In genomic region chr5:132376694-132377641, GRCh38 we compare ENCODE assay signal across 19 cellular contexts. TPM values are rescaled to one million over a fixed set of nuclear protein-coding genes. Genes with fewer than 3 reads are reported as not detected.
DNase-seq lines count a peak whose midpoint lies in the region; ATAC-seq, FAIRE-seq and TF ChIP-seq lines count a peak whose summit lies in the region.
"Had no signal": no experiment of that assay in that cellular context is flagged by ENCODE, and none has a peak within 500 bp of the region (broad histone marks: within the 10 kb centered on the region; RNA-seq: fewer than 3 reads in every experiment).

No MANE protein-coding gene starts in this region.

- no peaks in the 10 kb centered on the region for H3K27me3 Mint-ChIP-seq in T-helper 17 cell
- H3K27me3 Mint-ChIP-seq: activated CD4-positive, alpha-beta T cell treated with anti-CD3 and anti-CD28 coated beads, Interleukin-2, amount 10 ng/mL, durations not matched to agents 7 days and 5 days; effector memory CD8-positive, alpha-beta T cell; naive thymus-derived CD8-positive, alpha-beta T cell had no signal

- no peak for ATAC-seq in T-helper 17 cell
- ATAC-seq: effector memory CD8-positive, alpha-beta T cell; HCT116; lower lobe of right lung; naive thymus-derived CD8-positive, alpha-beta T cell had no signal

- no peaks in the 10 kb centered on the region for H3K9me2 ChIP-seq in PC-9 (ENCODE audit: insufficient read depth)

- FAIRE-seq in frontal cortex (lab: Jason Lieb, UNC): no peak
- FAIRE-seq: RCC 7860 had no signal

- DNase-seq in anterior cingulate cortex (lab: John Stamatoyannopoulos, UW): peak in 50 of 58 donors; percentile 21 to 85 (median 60)
- DNase-seq in frontal cortex (ENCODE audit: low spot score in 2 of 2): peak; percentile 40 to 53
- peak; percentile 84 for DNase-seq in medulla oblongata (ENCODE audit: extremely low spot score)
- DNase-seq in NOMO-1 treated with dmso at 0.1 percent for 144 hours (lab: John Stamatoyannopoulos, UW; ENCODE audit: unreplicated experiment): no peak
- no peak for DNase-seq in PC-9
- no peak for DNase-seq in activated CD4-positive, alpha-beta T cell treated with anti-CD3 and anti-CD28 coated beads for 48 hours
- DNase-seq in T-helper 17 cell: no peak
- DNase-seq: activated CD4-positive, alpha-beta T cell treated with anti-CD3 and anti-CD28 coated beads, Interleukin-2, amount 10 ng/mL, durations not matched to agents 7 days and 5 days; activated naive CD4-positive, alpha-beta T cell treated with anti-CD3 and anti-CD28 coated beads, Interleukin-2, amount 50 U/mL, for 16 hours; activated T-cell treated with anti-CD3 and anti-CD28 coated beads for 4 hours; effector memory CD8-positive, alpha-beta T cell; Kasumi-1; lower lobe of right lung; naive thymus-derived CD8-positive, alpha-beta T cell; NCI-H1105 treated with DMSO at 0.1 percent for 48 hours; NCI-H2171 had no signal

- peaks cover 9% of the 10 kb centered on the region for H3K4me1 ChIP-seq in stomach smooth muscle (ENCODE audit: control insufficient read depth, insufficient read depth, low read length)
- H3K4me1 ChIP-seq in PC-9 (replicated peaks; ENCODE audit: insufficient read depth): peaks cover 19% of the 10 kb centered on the region

- intact Hi-C loops in PC-9 (cut with micrococcal nuclease; ENCODE audit: unreplicated experiment): no loop called here

- peaks cover 7 to 10% of the 10 kb centered on the region in 2 donors for H3K36me3 ChIP-seq in stomach smooth muscle (ENCODE audit: control insufficient read depth in 2 of 2, insufficient read depth in 2 of 2, low read length in 2 of 2)
- no peaks in the 10 kb centered on the region for H3K36me3 ChIP-seq in PC-9 (ENCODE audit: low read depth)

- peaks cover 5% of the 10 kb centered on the region for H3K36me3 Mint-ChIP-seq in T-helper 17 cell (ENCODE audit: low read depth)

- peaks cover 48% of the 10 kb centered on the region for H3K79me2 ChIP-seq in PC-9 (ENCODE audit: low read depth)

- no peak overlapping the region for H2AFZ ChIP-seq in PC-9

- no peaks in the 10 kb centered on the region for H4K20me1 ChIP-seq in PC-9 (ENCODE audit: insufficient read depth)

- CTCF ChIA-PET in PC-9 (lab: Charles Lee): no interaction called here

- peaks cover 12% of the 10 kb centered on the region; the same call in 1 of the 2 replicates for H3F3A ChIP-seq in PC-9 (ENCODE audit: insufficient read depth, low read depth)

- H3K4me3 ChIP-seq in stomach smooth muscle (ENCODE audit: low read length in 2 of 2): peak overlapping the region in 1 of 2 donors; percentile 55
- H3K4me3 ChIP-seq in PC-9: no peak overlapping the region
- H3K4me3 ChIP-seq: lower lobe of right lung had no signal

- no peak overlapping the region for H3K4me2 ChIP-seq in PC-9

- no peaks in the 10 kb centered on the region for H3K27me3 ChIP-seq in stomach smooth muscle (ENCODE audit: control insufficient read depth in 1 of 2, insufficient read depth in 2 of 2, low read length in 2 of 2)
- no peaks in the 10 kb centered on the region for H3K27me3 ChIP-seq in PC-9 (ENCODE audit: insufficient read depth, low read depth)

- no peak overlapping the region for H3K27ac Mint-ChIP-seq in T-helper 17 cell
- H3K27ac Mint-ChIP-seq: activated CD4-positive, alpha-beta T cell treated with anti-CD3 and anti-CD28 coated beads, Interleukin-2, amount 10 ng/mL, durations not matched to agents 7 days and 5 days; naive thymus-derived CD8-positive, alpha-beta T cell had no signal

- H3K4me1 Mint-ChIP-seq in T-helper 17 cell: peaks cover 12% of the 10 kb centered on the region

- H3K9me3 ChIP-seq in stomach smooth muscle (ENCODE audit: control insufficient read depth in 2 of 2, low read length in 2 of 2): no peaks in the 10 kb centered on the region
- H3K9me3 ChIP-seq in PC-9 (ENCODE audit: insufficient read depth, low read depth): no peaks in the 10 kb centered on the region
- no peaks in the 10 kb centered on the region for H3K9me3 ChIP-seq in T-helper 17 cell (ENCODE audit: control insufficient read depth, low read length, poor library complexity, severe bottlenecking)
- H3K9me3 ChIP-seq: lower lobe of right lung had no signal

- no TSS peak for BruUV-seq in PC-9 (replicated peaks; lab: Mats Ljungman, UMichigan)

- H3K27ac ChIP-seq in stomach smooth muscle (ENCODE audit: low read length): no peak overlapping the region
- no peak overlapping the region for H3K27ac ChIP-seq in PC-9
- H3K27ac ChIP-seq: lower lobe of right lung had no signal

- POLR2A ChIA-PET in PC-9 (lab: Charles Lee; ENCODE audit: unreplicated experiment): interaction anchor here (0.6 kb wide), 1 partner anchor 114 kb away, joined by 9 read pairs; no protein-coding TSS in a partner anchor

- no peak for TF ChIP-seq CTCF in PC-9 (conservative IDR thresholded peaks at IDR 0.05)

- no peak overlapping the region for H3K4me3 Mint-ChIP-seq in T-helper 17 cell
- H3K4me3 Mint-ChIP-seq: activated CD4-positive, alpha-beta T cell treated with anti-CD3 and anti-CD28 coated beads, Interleukin-2, amount 10 ng/mL, durations not matched to agents 7 days and 5 days; effector memory CD8-positive, alpha-beta T cell; naive thymus-derived CD8-positive, alpha-beta T cell had no signal

- peak overlapping the region; percentile 4 to 51 for H3K9ac ChIP-seq in stomach smooth muscle (ENCODE audit: low read length in 2 of 2)

RNA-seq across cellular contexts. Expression of gene SLC22A5, which starts 7.5 kb away (rescaled TPM):
- total RNA-seq in frontal cortex (6.5 TPM), PC-9 (2021) (13.5 and 15.2 TPM in 2 replicates), T-helper 17 cell (1 to 10 TPM; 3.4 to 3.7 TPM)

Comparison
In these comparisons a context has a peak if more than half of its experiments do, and no peak if none do; other contexts are left out.
1. DNase-seq: peak in anterior cingulate cortex (50 of 58), frontal cortex (2 of 2) and medulla oblongata (single experiment); none in NOMO-1 treated with dmso at 0.1 percent for 144 hours (single experiment), PC-9 (0 of 2), activated CD4-positive, alpha-beta T cell treated with anti-CD3 and anti-CD28 coated beads for 48 hours (single experiment) and T-helper 17 cell (0 of 3).